18 cellular contexts compared by ENCODE assay signal in genomic region chr18:74137920-74138538, GRCh38. TPM values are rescaled to one million over a fixed set of nuclear protein-coding genes. Genes with fewer than 3 reads are reported as not detected.
"Had no signal": no experiment of that assay in that cellular context is flagged by ENCODE, and none has a peak within 500 bp of the region (broad histone marks: within the 10 kb centered on the region; RNA-seq: fewer than 3 reads in every experiment).

No MANE protein-coding gene starts in this region.

- H3K4me3 ChIP-seq: cardiac muscle cell, colonic mucosa, lung had no signal

- H3K9me3 Mint-ChIP-seq: activated B cell treated with CpG ODN at 0.5 μM for 24 hours; immature natural killer cell; naive B cell; stimulated activated effector memory CD8-positive, alpha-beta T cell treated with anti-CD3 and anti-CD28 coated beads, Interleukin-12 subunit alpha, Interleukin-12 subunit beta, amount 100 ng/mL, for 72 hours had no signal

- H3K27me3 ChIP-seq: cardiac muscle cell, colonic mucosa, foreskin keratinocyte had no signal

- H3K36me3 ChIP-seq: cardiac muscle cell, colonic mucosa had no signal

- H3K27ac Mint-ChIP-seq: activated B cell treated with CpG ODN at 0.5 μM for 24 hours; stimulated activated effector memory CD8-positive, alpha-beta T cell treated with anti-CD3 and anti-CD28 coated beads, Interleukin-12 subunit alpha, Interleukin-12 subunit beta, amount 100 ng/mL, for 72 hours; T-helper 17 cell had no signal

- H3K27ac ChIP-seq: cardiac muscle cell, colonic mucosa, foreskin keratinocyte had no signal

- H3K4me1 Mint-ChIP-seq: activated B cell treated with CpG ODN at 0.5 μM for 24 hours, immature natural killer cell, naive B cell had no signal

- H3K9me3 ChIP-seq: colonic mucosa had no signal

- H3K4me1 ChIP-seq: colonic mucosa had no signal

- H3K36me3 Mint-ChIP-seq: immature natural killer cell; stimulated activated effector memory CD8-positive, alpha-beta T cell treated with anti-CD3 and anti-CD28 coated beads, Interleukin-12 subunit alpha, Interleukin-12 subunit beta, amount 100 ng/mL, for 72 hours had no signal

- ATAC-seq: foreskin keratinocyte; left colon; right cardiac atrium; stimulated activated effector memory CD8-positive, alpha-beta T cell treated with anti-CD3 and anti-CD28 coated beads, Interleukin-12 subunit alpha, Interleukin-12 subunit beta, amount 100 ng/mL, for 72 hours; T-helper 17 cell had no signal

- H3K4me3 Mint-ChIP-seq: activated B cell treated with CpG ODN at 0.5 μM for 24 hours; immature natural killer cell; naive B cell; stimulated activated effector memory CD8-positive, alpha-beta T cell treated with anti-CD3 and anti-CD28 coated beads, Interleukin-12 subunit alpha, Interleukin-12 subunit beta, amount 100 ng/mL, for 72 hours; T-helper 17 cell had no signal

- DNase-seq: activated B cell treated with CpG ODN at 0.5 μM for 24 hours; activated CD4-positive, alpha-beta T cell treated with anti-CD3 and anti-CD28 coated beads, Interleukin-2, amount 50 U/mL, for 48 hours; colonic mucosa; effector CD4-positive, alpha-beta T cell; foreskin keratinocyte; immature natural killer cell; left colon; naive B cell; right cardiac atrium; small intestine; substantia nigra; T-helper 17 cell; trophoblast cell had no signal

RNA-seq across cellular contexts. Expression of gene FBXO15, which starts 9.6 kb away (rescaled TPM):
- total RNA-seq: colonic mucosa, endothelial cell of umbilical vein, posterior vena cava had no signal
- polyA plus RNA-seq: endothelial cell of umbilical vein had no signal
